Comparison of ENCODE assay signal across 1 cellular context in the genomic region with DNA sequence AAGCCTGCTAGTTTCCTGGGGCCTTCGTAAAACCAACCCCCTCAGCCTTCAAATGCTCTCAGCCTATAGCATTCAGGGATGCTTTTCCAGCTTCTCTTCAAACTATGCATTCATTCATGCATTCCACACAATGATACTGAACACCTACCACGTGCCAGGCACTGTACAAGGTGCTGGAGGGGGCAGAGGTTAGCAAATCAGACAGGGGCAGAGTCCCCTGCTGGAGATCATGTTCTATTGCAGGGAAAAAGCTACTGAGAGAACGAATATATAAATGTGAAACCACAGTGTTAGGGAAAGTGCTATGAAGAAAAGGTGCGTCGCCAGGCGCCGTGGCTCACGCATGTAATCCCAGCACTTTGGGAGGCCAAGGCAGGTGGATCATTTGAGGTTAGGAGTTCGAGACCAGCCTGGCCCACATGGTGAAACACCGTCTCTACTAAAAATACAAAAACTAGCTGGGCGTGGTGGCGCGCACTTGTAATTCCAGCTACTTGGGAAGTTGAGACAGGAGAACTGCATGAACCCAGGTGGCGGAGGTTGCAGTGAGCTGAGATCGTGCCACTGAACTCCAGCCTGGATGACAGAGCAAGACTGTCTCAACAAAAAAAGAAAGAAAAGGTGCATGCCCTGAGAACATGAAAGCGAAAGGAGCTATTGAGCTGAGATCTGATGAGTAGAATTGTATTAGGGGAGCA.
TF ChIP-seq lines count a peak whose summit lies in the region.

No MANE protein-coding gene starts in this region.

TF ChIP-seq in SK-N-SH treated with all-trans-retinoic acid at 6 μM for 48 hours, 23 proteins besides CTCF, POLR2A, EP300 and RAD21 (continued from another document):
- TF ChIP-seq, protein P1, sequence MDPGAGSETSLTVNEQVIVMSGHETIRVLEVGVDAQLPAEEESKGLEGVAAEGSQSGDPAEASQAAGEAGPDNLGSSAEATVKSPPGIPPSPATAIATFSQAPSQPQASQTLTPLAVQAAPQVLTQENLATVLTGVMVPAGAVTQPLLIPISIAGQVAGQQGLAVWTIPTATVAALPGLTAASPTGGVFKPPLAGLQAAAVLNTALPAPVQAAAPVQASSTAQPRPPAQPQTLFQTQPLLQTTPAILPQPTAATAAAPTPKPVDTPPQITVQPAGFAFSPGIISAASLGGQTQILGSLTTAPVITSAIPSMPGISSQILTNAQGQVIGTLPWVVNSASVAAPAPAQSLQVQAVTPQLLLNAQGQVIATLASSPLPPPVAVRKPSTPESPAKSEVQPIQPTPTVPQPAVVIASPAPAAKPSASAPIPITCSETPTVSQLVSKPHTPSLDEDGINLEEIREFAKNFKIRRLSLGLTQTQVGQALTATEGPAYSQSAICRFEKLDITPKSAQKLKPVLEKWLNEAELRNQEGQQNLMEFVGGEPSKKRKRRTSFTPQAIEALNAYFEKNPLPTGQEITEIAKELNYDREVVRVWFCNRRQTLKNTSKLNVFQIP (CRISPR knock-in tag; IDR thresholded peaks at IDR 0.05; ENCODE audit: borderline replicate concordance, low read depth) = no peak
- no peak for TF ChIP-seq BACH2 (CRISPR knock-in tag; IDR thresholded peaks at IDR 0.05; ENCODE audit: borderline replicate concordance)
- TF ChIP-seq ZNF565 (CRISPR knock-in tag; conservative IDR thresholded peaks at IDR 0.05; ENCODE audit: low read depth) = no peak
- no peak for TF ChIP-seq ZFP3 (CRISPR knock-in tag; IDR thresholded peaks at IDR 0.05)
- TF ChIP-seq, protein P2, sequence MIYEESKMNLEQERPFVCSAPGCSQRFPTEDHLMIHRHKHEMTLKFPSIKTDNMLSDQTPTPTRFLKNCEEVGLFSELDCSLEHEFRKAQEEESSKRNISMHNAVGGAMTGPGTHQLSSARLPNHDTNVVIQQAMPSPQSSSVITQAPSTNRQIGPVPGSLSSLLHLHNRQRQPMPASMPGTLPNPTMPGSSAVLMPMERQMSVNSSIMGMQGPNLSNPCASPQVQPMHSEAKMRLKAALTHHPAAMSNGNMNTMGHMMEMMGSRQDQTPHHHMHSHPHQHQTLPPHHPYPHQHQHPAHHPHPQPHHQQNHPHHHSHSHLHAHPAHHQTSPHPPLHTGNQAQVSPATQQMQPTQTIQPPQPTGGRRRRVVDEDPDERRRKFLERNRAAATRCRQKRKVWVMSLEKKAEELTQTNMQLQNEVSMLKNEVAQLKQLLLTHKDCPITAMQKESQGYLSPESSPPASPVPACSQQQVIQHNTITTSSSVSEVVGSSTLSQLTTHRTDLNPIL (CRISPR knock-in tag; IDR thresholded peaks at IDR 0.05; ENCODE audit: low read depth) = no peak
- no peak for TF ChIP-seq ZNF70 (CRISPR knock-in tag; IDR thresholded peaks at IDR 0.05)
- TF ChIP-seq, protein P3, sequence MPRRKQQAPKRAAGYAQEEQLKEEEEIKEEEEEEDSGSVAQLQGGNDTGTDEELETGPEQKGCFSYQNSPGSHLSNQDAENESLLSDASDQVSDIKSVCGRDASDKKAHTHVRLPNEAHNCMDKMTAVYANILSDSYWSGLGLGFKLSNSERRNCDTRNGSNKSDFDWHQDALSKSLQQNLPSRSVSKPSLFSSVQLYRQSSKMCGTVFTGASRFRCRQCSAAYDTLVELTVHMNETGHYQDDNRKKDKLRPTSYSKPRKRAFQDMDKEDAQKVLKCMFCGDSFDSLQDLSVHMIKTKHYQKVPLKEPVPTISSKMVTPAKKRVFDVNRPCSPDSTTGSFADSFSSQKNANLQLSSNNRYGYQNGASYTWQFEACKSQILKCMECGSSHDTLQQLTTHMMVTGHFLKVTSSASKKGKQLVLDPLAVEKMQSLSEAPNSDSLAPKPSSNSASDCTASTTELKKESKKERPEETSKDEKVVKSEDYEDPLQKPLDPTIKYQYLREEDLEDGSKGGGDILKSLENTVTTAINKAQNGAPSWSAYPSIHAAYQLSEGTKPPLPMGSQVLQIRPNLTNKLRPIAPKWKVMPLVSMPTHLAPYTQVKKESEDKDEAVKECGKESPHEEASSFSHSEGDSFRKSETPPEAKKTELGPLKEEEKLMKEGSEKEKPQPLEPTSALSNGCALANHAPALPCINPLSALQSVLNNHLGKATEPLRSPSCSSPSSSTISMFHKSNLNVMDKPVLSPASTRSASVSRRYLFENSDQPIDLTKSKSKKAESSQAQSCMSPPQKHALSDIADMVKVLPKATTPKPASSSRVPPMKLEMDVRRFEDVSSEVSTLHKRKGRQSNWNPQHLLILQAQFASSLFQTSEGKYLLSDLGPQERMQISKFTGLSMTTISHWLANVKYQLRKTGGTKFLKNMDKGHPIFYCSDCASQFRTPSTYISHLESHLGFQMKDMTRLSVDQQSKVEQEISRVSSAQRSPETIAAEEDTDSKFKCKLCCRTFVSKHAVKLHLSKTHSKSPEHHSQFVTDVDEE (CRISPR knock-in tag; IDR thresholded peaks at IDR 0.05) = no peak
- TF ChIP-seq, protein P4, sequence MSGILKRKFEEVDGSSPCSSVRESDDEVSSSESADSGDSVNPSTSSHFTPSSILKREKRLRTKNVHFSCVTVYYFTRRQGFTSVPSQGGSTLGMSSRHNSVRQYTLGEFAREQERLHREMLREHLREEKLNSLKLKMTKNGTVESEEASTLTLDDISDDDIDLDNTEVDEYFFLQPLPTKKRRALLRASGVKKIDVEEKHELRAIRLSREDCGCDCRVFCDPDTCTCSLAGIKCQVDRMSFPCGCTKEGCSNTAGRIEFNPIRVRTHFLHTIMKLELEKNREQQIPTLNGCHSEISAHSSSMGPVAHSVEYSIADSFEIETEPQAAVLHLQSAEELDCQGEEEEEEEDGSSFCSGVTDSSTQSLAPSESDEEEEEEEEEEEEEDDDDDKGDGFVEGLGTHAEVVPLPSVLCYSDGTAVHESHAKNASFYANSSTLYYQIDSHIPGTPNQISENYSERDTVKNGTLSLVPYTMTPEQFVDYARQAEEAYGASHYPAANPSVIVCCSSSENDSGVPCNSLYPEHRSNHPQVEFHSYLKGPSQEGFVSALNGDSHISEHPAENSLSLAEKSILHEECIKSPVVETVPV (CRISPR knock-in tag; IDR thresholded peaks at IDR 0.05) = no peak
- no peak for TF ChIP-seq ZFP30 (CRISPR knock-in tag; IDR thresholded peaks at IDR 0.05)
- no peak for TF ChIP-seq TCF4 (CRISPR knock-in tag; IDR thresholded peaks at IDR 0.05; ENCODE audit: borderline replicate concordance)
- TF ChIP-seq ARNTL (CRISPR knock-in tag; IDR thresholded peaks at IDR 0.05; ENCODE audit: borderline replicate concordance, low read depth) = no peak
- TF ChIP-seq SNAI2 (CRISPR knock-in tag; IDR thresholded peaks at IDR 0.05) = no peak
- no peak for TF ChIP-seq RARB (CRISPR knock-in tag; IDR thresholded peaks at IDR 0.05)
- TF ChIP-seq GLIS3 (CRISPR knock-in tag; IDR thresholded peaks at IDR 0.05) = no peak
- TF ChIP-seq, protein P5, sequence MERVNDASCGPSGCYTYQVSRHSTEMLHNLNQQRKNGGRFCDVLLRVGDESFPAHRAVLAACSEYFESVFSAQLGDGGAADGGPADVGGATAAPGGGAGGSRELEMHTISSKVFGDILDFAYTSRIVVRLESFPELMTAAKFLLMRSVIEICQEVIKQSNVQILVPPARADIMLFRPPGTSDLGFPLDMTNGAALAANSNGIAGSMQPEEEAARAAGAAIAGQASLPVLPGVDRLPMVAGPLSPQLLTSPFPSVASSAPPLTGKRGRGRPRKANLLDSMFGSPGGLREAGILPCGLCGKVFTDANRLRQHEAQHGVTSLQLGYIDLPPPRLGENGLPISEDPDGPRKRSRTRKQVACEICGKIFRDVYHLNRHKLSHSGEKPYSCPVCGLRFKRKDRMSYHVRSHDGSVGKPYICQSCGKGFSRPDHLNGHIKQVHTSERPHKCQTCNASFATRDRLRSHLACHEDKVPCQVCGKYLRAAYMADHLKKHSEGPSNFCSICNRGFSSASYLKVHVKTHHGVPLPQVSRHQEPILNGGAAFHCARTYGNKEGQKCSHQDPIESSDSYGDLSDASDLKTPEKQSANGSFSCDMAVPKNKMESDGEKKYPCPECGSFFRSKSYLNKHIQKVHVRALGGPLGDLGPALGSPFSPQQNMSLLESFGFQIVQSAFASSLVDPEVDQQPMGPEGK (CRISPR knock-in tag; IDR thresholded peaks at IDR 0.05; ENCODE audit: borderline replicate concordance) = no peak
- TF ChIP-seq ISL1 (CRISPR knock-in tag; IDR thresholded peaks at IDR 0.05) = no peak
- TF ChIP-seq PPARA (CRISPR knock-in tag; IDR thresholded peaks at IDR 0.05; ENCODE audit: borderline replicate concordance) = no peak
- TF ChIP-seq ZC3H10 (CRISPR knock-in tag; IDR thresholded peaks at IDR 0.05) = no peak
